Comparison of ENCODE assay signal across 10 cellular contexts in the genomic region with DNA sequence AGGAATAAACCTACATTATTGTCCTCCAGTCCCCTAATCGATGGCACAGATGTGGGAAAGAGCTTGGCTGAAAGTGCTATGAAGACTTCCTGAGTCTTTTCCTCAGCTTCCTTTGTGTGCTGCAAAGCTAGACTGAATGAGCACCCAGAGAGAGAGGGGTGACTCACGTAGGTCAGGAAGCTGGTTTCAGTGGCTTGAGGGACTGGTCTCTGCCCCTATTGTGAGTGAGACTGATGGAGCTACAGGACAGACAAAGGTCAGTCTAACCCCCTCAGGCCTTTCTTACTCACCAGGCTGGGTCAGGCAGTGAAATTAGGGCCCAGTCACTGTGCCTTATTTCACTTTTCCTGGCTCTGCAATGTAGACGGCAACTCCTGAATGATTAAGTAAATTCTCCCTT.
DNase-seq lines count a peak whose midpoint lies in the region; ATAC-seq, FAIRE-seq and TF ChIP-seq lines count a peak whose summit lies in the region.
"Had no signal": no experiment of that assay in that cellular context is flagged by ENCODE, and none has a peak within 500 bp of the region (broad histone marks: within the 10 kb centered on the region; RNA-seq: fewer than 3 reads in every experiment).

No MANE protein-coding gene starts in this region.

- H3K9me3 ChIP-seq in HepG2 (ENCODE audit: low read length): no peaks in the 10 kb centered on the region

- no peak overlapping the region for H3K4me3 ChIP-seq in NB4 (ENCODE audit: low read depth, low read length)
- H3K4me3 ChIP-seq in HepG2 (replicated peaks in 1 of 3; ENCODE audit: insufficient read depth in 1 of 3, low read depth in 2 of 3, low read length in 3 of 3): no peak overlapping the region

- POLR2A ChIA-PET in HepG2 (lab: Yijun Ruan, JAX): no interaction called here

- intact Hi-C loops in HepG2 (cut with micrococcal nuclease; ENCODE audit: unreplicated experiment): no loop called here

- H3K27me3 ChIP-seq in HepG2 (ENCODE audit: control insufficient read depth in 1 of 2, insufficient read depth in 2 of 2, low read length in 2 of 2): no peaks in the 10 kb centered on the region; a peak in 1 of 5 replicates

- 8% methylated on average over 3 of the region's 3 CpGs for WGBS in HepG2 (ENCODE audit: low lambda C conversion rate)

- TF ChIP-seq RAD21 in HepG2 (CRISPR knock-in tag; IDR thresholded peaks at IDR 0.05): no peak

- TF ChIP-seq POLR2A in NB4 (IDR thresholded peaks at IDR 0.05; ENCODE audit: extremely low read depth, insufficient read length) (no peak), HepG2 (IDR thresholded peaks at IDR 0.05; ENCODE audit: insufficient read depth in 1 of 2, low read depth in 2 of 2, low read length in 2 of 2) (no peak)

- H3K9ac ChIP-seq in HepG2 (ENCODE audit: insufficient read depth, low read depth, low read length): no peak overlapping the region

- TF ChIP-seq CTCF in NB4 (IDR thresholded peaks at IDR 0.05; ENCODE audit: low read depth, low read length) (no peak), HepG2 (CRISPR knock-in tag; IDR thresholded peaks at IDR 0.05) (no peak)

- H3K27ac ChIP-seq in HepG2 (ENCODE audit: extremely low read length, insufficient read depth, low read length): no peak overlapping the region

- H3K79me2 ChIP-seq in HepG2 (ENCODE audit: insufficient read depth, low read length): no peaks in the 10 kb centered on the region

- no TSS peak for BruUV-seq in HepG2 (replicated peaks; lab: Mats Ljungman, UMichigan)

- CTCF ChIA-PET in HepG2 (lab: Yijun Ruan, JAX; ENCODE audit: low intra/inter-chr PET ratio, low total read pairs): no interaction called here

- in situ Hi-C loops in HepG2 (cut with HindIII; ENCODE audit: extremely low pct_ligation_motif_present, low pct_unique_long_range_greater_than_20kb): no loop called here

- no peaks in the 10 kb centered on the region for H3K36me3 ChIP-seq in HepG2 (replicated peaks in 1 of 2; ENCODE audit: control insufficient read depth in 1 of 2, insufficient read depth in 2 of 2, low read length in 2 of 2)

- H4K20me1 ChIP-seq in HepG2 (ENCODE audit: insufficient read depth, low read length): no peaks in the 10 kb centered on the region

- DNase-seq in COLO829 (ENCODE audit: low spot score): peak; percentile 66
- DNase-seq in NB4 (ENCODE audit: low read depth): peak; percentile 68
- peak; percentile 84 for DNase-seq in dermis blood vessel endothelial cell
- DNase-seq in HepG2 (ENCODE audit: low spot score): peak; percentile 14
- DNase-seq in C1 segment of cervical spinal cord (lab: John Stamatoyannopoulos, UW): no peak
- DNase-seq in NCI-H1105 treated with DMSO at 0.1 percent for 48 hours (lab: John Stamatoyannopoulos, UW): no peak
- DNase-seq in activated naive CD4-positive, alpha-beta T cell treated with anti-CD3 and anti-CD28 coated beads, Interleukin-2, amount 50 U/mL, for 16 hours: no peak
- DNase-seq in stimulated activated CD4-positive, alpha-beta T cell treated with anti-CD3 and anti-CD28 coated beads, Interleukin-4, amount 100 ng/mL, for 1 hour: no peak
- DNase-seq: activated T-cell treated with anti-CD3 and anti-CD28 coated beads, Interleukin-2, amount 50 U/mL, for 4 hours; cortex of kidney had no signal

- H3K4me1 ChIP-seq in HepG2 (ENCODE audit: insufficient read depth, low read length): peaks cover 12% of the 10 kb centered on the region

- peak; percentile 85 for ATAC-seq in HepG2
- ATAC-seq: activated T-cell treated with anti-CD3 and anti-CD28 coated beads, Interleukin-2, amount 50 U/mL, for 4 hours had no signal

- no peak overlapping the region for H3K4me2 ChIP-seq in HepG2 (ENCODE audit: low read depth, low read length)

- TF ChIP-seq EP300 in HepG2 (IDR thresholded peaks at IDR 0.05; ENCODE audit: low read depth in 2 of 2, low read length in 2 of 2) (no peak), HepG2 (CRISPR knock-in tag; IDR thresholded peaks at IDR 0.05; ENCODE audit: borderline replicate concordance) (no peak)

- no peak overlapping the region for H2AFZ ChIP-seq in HepG2 (ENCODE audit: low read length)

- FAIRE-seq in HepG2 (lab: Jason Lieb, UNC): no peak

TF ChIP-seq in HepG2, 621 proteins besides CTCF, POLR2A, EP300 and RAD21:
- TF ChIP-seq KDM1A (CRISPR knock-in tag; IDR thresholded peaks at IDR 0.05) (no peak), HNRNPL (IDR thresholded peaks at IDR 0.05; ENCODE audit: low read depth, low read length) (no peak), ZNF530 (CRISPR knock-in tag; IDR thresholded peaks at IDR 0.05; ENCODE audit: low read depth) (no peak), FOSL2 (CRISPR knock-in tag; IDR thresholded peaks at IDR 0.05) (0 out of 2 replicates have a peak, but pooled peaks have one; percentile 39), KMT2B (CRISPR knock-in tag; IDR thresholded peaks at IDR 0.05) (no peak), IKZF4 (CRISPR knock-in tag; IDR thresholded peaks at IDR 0.05; ENCODE audit: borderline replicate concordance, low read depth, not compliant biosample characterization) (no peak), NPAS2 (CRISPR knock-in tag; IDR thresholded peaks at IDR 0.05; ENCODE audit: borderline replicate concordance) (no peak)

Comparison
In these comparisons a context has a peak if more than half of its experiments do, and no peak if none do; other contexts are left out.
1. DNase-seq: peak in COLO829 (single experiment), NB4 (single experiment), dermis blood vessel endothelial cell (single experiment) and HepG2 (single experiment); none in C1 segment of cervical spinal cord (0 of 14), NCI-H1105 treated with DMSO at 0.1 percent for 48 hours (single experiment), activated naive CD4-positive, alpha-beta T cell treated with anti-CD3 and anti-CD28 coated beads, Interleukin-2, amount 50 U/mL, for 16 hours (single experiment) and stimulated activated CD4-positive, alpha-beta T cell treated with anti-CD3 and anti-CD28 coated beads, Interleukin-4, amount 100 ng/mL, for 1 hour (single experiment).